Comparison of ENCODE assay signal across 6 cellular contexts in genomic region chr22:24553597-24554315, GRCh38. TPM values are rescaled to one million over a fixed set of nuclear protein-coding genes. Genes with fewer than 3 reads are reported as not detected.
DNase-seq lines count a peak whose midpoint lies in the region; ATAC-seq, FAIRE-seq and TF ChIP-seq lines count a peak whose summit lies in the region.

No MANE protein-coding gene starts in this region.

- peak overlapping the region; percentile 33; the same call in 1 of the 2 replicates for H2AK5ac ChIP-seq in H1 (ENCODE audit: low read depth, low read length)

- intact Hi-C loops in gastrocnemius medialis (cut with DNase I; ENCODE audit: low total_unique reads) = no loop called here

- no peak overlapping the region for H3K18ac ChIP-seq in H1 (ENCODE audit: extremely low read depth, low read length)

- 92% methylated on average over 11 of the region's 12 CpGs; no CpG with 5 or more reads in 1 of the 2 experiments for WGBS in H1 (ENCODE audit: extremely low coverage in 1 of 2, insufficient coverage in 1 of 2, insufficient read length in 1 of 2, insufficient replicate concordance in 2 of 2, low coverage in 1 of 2, low lambda C conversion rate in 2 of 2, missing lambda C conversion rate in 1 of 2), 2 experiments

- no peak for TF ChIP-seq CTCF in H1 (IDR thresholded peaks at IDR 0.05; ENCODE audit: control extremely low read depth in 1 of 3, insufficient read depth in 1 of 3, low read depth in 1 of 3, low read length in 3 of 3)
- no peak for TF ChIP-seq CTCF in gastrocnemius medialis (IDR thresholded peaks at IDR 0.05 in 4 of 5, conservative IDR thresholded peaks at IDR 0.05 in 1 of 5)

- TF ChIP-seq RAD21 in H1 (IDR thresholded peaks at IDR 0.05 in 1 of 2, conservative IDR thresholded peaks at IDR 0.05 in 1 of 2; ENCODE audit: low read depth in 2 of 2, low read length in 2 of 2) = no peak

- no peak overlapping the region for H4K91ac ChIP-seq in H1 (replicated peaks; ENCODE audit: insufficient read length, low read length)

- no peak overlapping the region for H2BK20ac ChIP-seq in H1 (ENCODE audit: low read length)

- no peak overlapping the region for H2BK12ac ChIP-seq in H1 (ENCODE audit: low read depth, low read length)

- H2BK5ac ChIP-seq in H1 (ENCODE audit: low read depth, low read length) = 0 out of 2 replicates have a peak overlapping the region, but pooled peaks have one; percentile 29

- no peak overlapping the region for H2AFZ ChIP-seq in H1 (ENCODE audit: low read length)

- TF ChIP-seq POLR2A in H1 (IDR thresholded peaks at IDR 0.05; ENCODE audit: control extremely low read depth in 1 of 2, low read depth in 2 of 2, low read length in 2 of 2) = no peak
- peak; percentile 23 to 45 for TF ChIP-seq POLR2A in gastrocnemius medialis (IDR thresholded peaks at IDR 0.05)

- H3K27ac ChIP-seq in H1 (ENCODE audit: low read depth, low read length) = no peak overlapping the region
- H3K27ac ChIP-seq in gastrocnemius medialis = peak overlapping the region; percentile 96 to 99 (median 99)

- in situ Hi-C loops in gastrocnemius medialis (cut with MboI; ENCODE audit: low sequenced_read_pairs in 4 of 4) = no loop called here

- H4K20me1 ChIP-seq in H1 (replicated peaks in 1 of 2; ENCODE audit: control insufficient read depth in 1 of 2, insufficient read depth in 2 of 2, low read length in 2 of 2) = peaks cover 10 to 29% of the 10 kb centered on the region in 2 experiments

- no peak overlapping the region for H4K8ac ChIP-seq in H1 (ENCODE audit: extremely low read depth, insufficient read depth, low read length)

- no peak overlapping the region for H4K5ac ChIP-seq in H1 (ENCODE audit: insufficient read length, low read depth, low read length)

- peak overlapping the region; percentile 76 to 93 (median 80) for H3K9ac ChIP-seq in H1 (replicated peaks in 1 of 4; ENCODE audit: extremely low read depth in 1 of 4, low read depth in 3 of 4, low read length in 3 of 4)

- no peaks in the 10 kb centered on the region for H3K9me3 ChIP-seq in H1 (ENCODE audit: insufficient read depth in 2 of 2, low read depth in 1 of 2, low read length in 1 of 2)
- H3K9me3 ChIP-seq in gastrocnemius medialis = no peaks in the 10 kb centered on the region

- CTCF ChIA-PET in H1 (lab: Charles Lee; ENCODE audit: partially characterized antibody) = interaction anchor here (0.9 to 1.3 kb wide), 3 partner anchors 16 to 131 kb away, joined by 3 to 6 read pairs (median 3); no protein-coding TSS in a partner anchor

- no peaks in the 10 kb centered on the region; a peak in 1 of 7 replicates for H3K27me3 ChIP-seq in H1 (replicated peaks in 1 of 4; ENCODE audit: control insufficient read depth in 3 of 4, extremely low read depth in 1 of 4, insufficient read depth in 3 of 4, low read length in 3 of 4)
- H3K27me3 ChIP-seq in gastrocnemius medialis = no peaks in the 10 kb centered on the region

- FAIRE-seq in H1 (lab: Jason Lieb, UNC) = no peak

- H3K79me2 ChIP-seq in H1 (ENCODE audit: control insufficient read depth in 1 of 2, insufficient read depth in 2 of 2, low read length in 2 of 2) = peaks cover 32 to 78% of the 10 kb centered on the region in 2 experiments

- H3K14ac ChIP-seq in H1 (ENCODE audit: insufficient read length) = no peak overlapping the region

- DNase-seq in activated CD4-positive, alpha-beta T cell treated with anti-CD3 and anti-CD28 coated beads for 48 hours = peak; percentile 11
- DNase-seq in activated CD4-positive, alpha-beta T cell treated with anti-CD3 and anti-CD28 coated beads, Interleukin-2, amount 50 U/mL, for 1 hour = no peak
- DNase-seq in H1 (ENCODE audit: low read depth in 1 of 2, low spot score in 2 of 2) (no peak), gastrocnemius medialis (peak; percentile 64 to 78)

- no peak overlapping the region for H2BK15ac ChIP-seq in H1 (ENCODE audit: low read length)

- H3K36me3 ChIP-seq in H1 (ENCODE audit: control insufficient read depth in 2 of 4, insufficient read depth in 4 of 4, low read length in 3 of 4) (peaks cover 2 to 16% (median 13%) of the 10 kb centered on the region in 4 experiments; a peak in 7 of 8 replicates), gastrocnemius medialis (peaks cover 0 to 11% of the 10 kb centered on the region in 2 donors)

- no peak overlapping the region for H3K56ac ChIP-seq in H1 (replicated peaks; ENCODE audit: insufficient read length, low read depth, low read length)

- peak overlapping the region; percentile 84 to 90 for H3K4me2 ChIP-seq in H1 (ENCODE audit: insufficient read depth in 1 of 2, low read depth in 2 of 2, low read length in 2 of 2)

- H3K4me3 ChIP-seq in H1 (ENCODE audit: extremely low read depth in 1 of 4, insufficient read depth in 2 of 4, low read depth in 3 of 4, low read length in 4 of 4) (peak overlapping the region; percentile 75 to 96 (median 95); a peak in 7 of 8 replicates), gastrocnemius medialis (peak overlapping the region; percentile 79 to 97 (median 92))

- no peak overlapping the region for H2BK120ac ChIP-seq in H1 (replicated peaks; ENCODE audit: low read depth, low read length)

- ATAC-seq in gastrocnemius medialis (peak; percentile 19 to 43), GM21576 (IDR thresholded peaks at IDR 0.05; ENCODE audit: unreplicated experiment) (no peak), HG03571 (IDR thresholded peaks at IDR 0.05; ENCODE audit: unreplicated experiment) (no peak)

- POLR2A ChIA-PET in H1 (lab: Charles Lee; ENCODE audit: partially characterized antibody) = interaction anchor here (0.9 to 5.4 kb wide), 10 partner anchors 8 to 283 kb away, joined by 3 to 91 read pairs (median 5); partner anchors contain the start of gene SPECC1L

- H3K23me2 ChIP-seq in H1 (ENCODE audit: low read depth, low read length) = peaks cover 17% of the 10 kb centered on the region

- no peak overlapping the region for H3K23ac ChIP-seq in H1 (ENCODE audit: insufficient read length)

- H3K4me1 ChIP-seq in H1 (replicated peaks in 1 of 4; ENCODE audit: control insufficient read depth in 3 of 4, insufficient read depth in 4 of 4, low read length in 3 of 4) = peaks cover 0 to 16% (median 3%) of the 10 kb centered on the region in 4 experiments; a peak in 6 of 7 replicates
- peaks cover 65 to 78% of the 10 kb centered on the region in 2 donors for H3K4me1 ChIP-seq in gastrocnemius medialis

- H3K4ac ChIP-seq in H1 (replicated peaks; ENCODE audit: insufficient read length, low read depth, low read length) = no peak overlapping the region

- TF ChIP-seq EP300 in H1 (IDR thresholded peaks at IDR 0.05; ENCODE audit: borderline replicate concordance in 1 of 2, low read depth in 2 of 2, low read length in 2 of 2) = no peak

- peaks cover 26% of the 10 kb centered on the region for H3K79me1 ChIP-seq in H1 (ENCODE audit: low read depth, low read length)

RNA-seq across cellular contexts. Expression of gene GUCD1, which starts 1.2 kb away (rescaled TPM):
- total RNA-seq in H1 (2021; fragmentation: NEBNext Ultra II Directional; extraction: Animal tissue kit (Norgen Biotek cat#: 25700)) = 74.3 and 85.2 TPM in 2 replicates
- 128 and 135 TPM in 2 replicates for polyA plus RNA-seq in H1 (2011; rRNA removed)
- polyA plus RNA-seq in H1 (2011; cell fraction: cytosol; rRNA removed) = 100 TPM
- polyA plus RNA-seq in H1 (2011; cell fraction: nucleus; rRNA removed) = 98.6 TPM
- 70.9 to 98.5 TPM (median 87.2 TPM) in 4 replicates for polyA plus RNA-seq in H1 (2012, experiment 1 of 2)
- polyA plus RNA-seq in H1 (2012, experiment 2 of 2) = 95.0 TPM
- polyA plus RNA-seq in H1 (2013, experiment 1 of 2) = 47.8 TPM
- polyA plus RNA-seq in H1 (2013, experiment 2 of 2) = 47.2 TPM
- 129 and 150 TPM in 2 replicates for polyA minus RNA-seq in H1 (2011; rRNA and poly(A)+ RNA removed)
- polyA minus RNA-seq in H1 (2011; cell fraction: cytosol; rRNA and poly(A)+ RNA removed) = 79.6 TPM
- 67.6 TPM for polyA minus RNA-seq in H1 (2011; cell fraction: nucleus; rRNA and poly(A)+ RNA removed)
- 100 to 1,000 TPM; 215 to 315 (median 238) TPM for total RNA-seq in gastrocnemius medialis

RNA-seq across cellular contexts. Expression of gene SNRPD3, which starts 2.0 kb away (rescaled TPM):
- 200 TPM in 2 replicates for total RNA-seq in H1 (2021; fragmentation: NEBNext Ultra II Directional; extraction: Animal tissue kit (Norgen Biotek cat#: 25700))
- polyA plus RNA-seq in H1 (2011; rRNA removed) = 258 and 455 TPM in 2 replicates
- 394 TPM for polyA plus RNA-seq in H1 (2011; cell fraction: cytosol; rRNA removed)
- 159 TPM for polyA plus RNA-seq in H1 (2011; cell fraction: nucleus; rRNA removed)
- polyA plus RNA-seq in H1 (2012, experiment 1 of 2) = 341 to 525 TPM (median 423 TPM) in 4 replicates
- 66.4 TPM for polyA plus RNA-seq in H1 (2012, experiment 2 of 2)
- polyA plus RNA-seq in H1 (2013, experiment 1 of 2) = 141 TPM
- polyA plus RNA-seq in H1 (2013, experiment 2 of 2) = 143 TPM
- polyA minus RNA-seq in H1 (2011; rRNA and poly(A)+ RNA removed) = 289 and 329 TPM in 2 replicates
- polyA minus RNA-seq in H1 (2011; cell fraction: cytosol; rRNA and poly(A)+ RNA removed) = 131 TPM
- 174 TPM for polyA minus RNA-seq in H1 (2011; cell fraction: nucleus; rRNA and poly(A)+ RNA removed)
- 100 to 1,000 TPM; 119 to 166 (median 145) TPM for total RNA-seq in gastrocnemius medialis

RNA-seq across cellular contexts. Expression of gene LRRC75B, which starts 39.1 kb away (rescaled TPM):
- total RNA-seq in H1 (2021; fragmentation: NEBNext Ultra II Directional; extraction: Animal tissue kit (Norgen Biotek cat#: 25700)) = 10.9 and 12.2 TPM in 2 replicates
- 26.6 and 39.0 TPM in 2 replicates for polyA plus RNA-seq in H1 (2011; rRNA removed)
- 29.2 TPM for polyA plus RNA-seq in H1 (2011; cell fraction: cytosol; rRNA removed)
- polyA plus RNA-seq in H1 (2011; cell fraction: nucleus; rRNA removed) = 132 TPM
- 7.7 to 16.2 TPM (median 15.1 TPM) in 4 replicates for polyA plus RNA-seq in H1 (2012, experiment 1 of 2)
- polyA plus RNA-seq in H1 (2012, experiment 2 of 2) = 8.9 TPM
- 9.3 TPM for polyA plus RNA-seq in H1 (2013, experiment 1 of 2)
- polyA plus RNA-seq in H1 (2013, experiment 2 of 2) = 7.8 TPM
- polyA minus RNA-seq in H1 (2011; rRNA and poly(A)+ RNA removed) = 8.1 and 8.4 TPM in 2 replicates
- 8.7 TPM for polyA minus RNA-seq in H1 (2011; cell fraction: cytosol; rRNA and poly(A)+ RNA removed)
- polyA minus RNA-seq in H1 (2011; cell fraction: nucleus; rRNA and poly(A)+ RNA removed) = 19.6 TPM
- total RNA-seq in gastrocnemius medialis = 1 to 10 TPM; 1.9 to 3.4 (median 2.8) TPM

RNA-seq across cellular contexts. Expression of gene GGT1, which starts 49.2 kb away (rescaled TPM):
- 14.0 and 14.4 TPM in 2 replicates for total RNA-seq in H1 (2021; fragmentation: NEBNext Ultra II Directional; extraction: Animal tissue kit (Norgen Biotek cat#: 25700))
- polyA plus RNA-seq in H1 (2011; rRNA removed) = 29.2 and 44.8 TPM in 2 replicates
- polyA plus RNA-seq in H1 (2011; cell fraction: cytosol; rRNA removed) = 29.3 TPM
- 46.8 TPM for polyA plus RNA-seq in H1 (2011; cell fraction: nucleus; rRNA removed)
- 8.0 to 18.8 TPM (median 17.1 TPM) in 4 replicates for polyA plus RNA-seq in H1 (2012, experiment 1 of 2)
- 14.4 TPM for polyA plus RNA-seq in H1 (2012, experiment 2 of 2)
- polyA plus RNA-seq in H1 (2013, experiment 1 of 2) = 13.9 TPM
- 11.9 TPM for polyA plus RNA-seq in H1 (2013, experiment 2 of 2)
- 7.5 and 9.6 TPM in 2 replicates for polyA minus RNA-seq in H1 (2011; rRNA and poly(A)+ RNA removed)
- polyA minus RNA-seq in H1 (2011; cell fraction: cytosol; rRNA and poly(A)+ RNA removed) = 10.5 TPM
- polyA minus RNA-seq in H1 (2011; cell fraction: nucleus; rRNA and poly(A)+ RNA removed) = 11.2 TPM
- total RNA-seq in gastrocnemius medialis = 1 to 10 TPM in 2 of 4 donors, under 1 TPM in 2; 0.29 to 1.3 (median 0.94) TPM

RNA-seq across cellular contexts. Expression of gene UPB1, which starts 58.6 kb away (rescaled TPM):
- not detected in 2 replicates for total RNA-seq in H1 (2021; fragmentation: NEBNext Ultra II Directional; extraction: Animal tissue kit (Norgen Biotek cat#: 25700))
- polyA plus RNA-seq in H1 (2011; rRNA removed) = 0.05 and 0.09 TPM in 2 replicates
- 0.26 TPM for polyA plus RNA-seq in H1 (2011; cell fraction: cytosol; rRNA removed)
- 0.36 TPM for polyA plus RNA-seq in H1 (2011; cell fraction: nucleus; rRNA removed)
- polyA plus RNA-seq in H1 (2012, experiment 1 of 2) = 0.06 to 0.17 TPM (median 0.12 TPM) in 4 replicates
- polyA plus RNA-seq in H1 (2012, experiment 2 of 2) = not detected
- 0.04 TPM for polyA plus RNA-seq in H1 (2013, experiment 1 of 2)
- polyA plus RNA-seq in H1 (2013, experiment 2 of 2) = 0.06 TPM
- polyA minus RNA-seq in H1 (2011; rRNA and poly(A)+ RNA removed) = 0.16 TPM in 1 of 2 replicates, not detected in the other
- polyA minus RNA-seq in H1 (2011; cell fraction: cytosol; rRNA and poly(A)+ RNA removed) = not detected
- 0.50 TPM for polyA minus RNA-seq in H1 (2011; cell fraction: nucleus; rRNA and poly(A)+ RNA removed)
- under 1 TPM; 0.20 to 0.25 (median 0.22) TPM for total RNA-seq in gastrocnemius medialis

Comparison
In these comparisons a context has a peak if more than half of its experiments do, and no peak if none do; other contexts are left out.
1. DNase-seq: peak in activated CD4-positive, alpha-beta T cell treated with anti-CD3 and anti-CD28 coated beads for 48 hours (single experiment) and gastrocnemius medialis (2 of 2); none in activated CD4-positive, alpha-beta T cell treated with anti-CD3 and anti-CD28 coated beads, Interleukin-2, amount 50 U/mL, for 1 hour (single experiment) and H1 (0 of 2).
2. POLR2A ChIP-seq: peak in gastrocnemius medialis (2 of 2); none in H1 (0 of 2).
3. ATAC-seq: peak in gastrocnemius medialis (2 of 2); none in GM21576 (single experiment) and HG03571 (single experiment).